ENCODE assay signal across 10 cellular contexts in the genomic region with DNA sequence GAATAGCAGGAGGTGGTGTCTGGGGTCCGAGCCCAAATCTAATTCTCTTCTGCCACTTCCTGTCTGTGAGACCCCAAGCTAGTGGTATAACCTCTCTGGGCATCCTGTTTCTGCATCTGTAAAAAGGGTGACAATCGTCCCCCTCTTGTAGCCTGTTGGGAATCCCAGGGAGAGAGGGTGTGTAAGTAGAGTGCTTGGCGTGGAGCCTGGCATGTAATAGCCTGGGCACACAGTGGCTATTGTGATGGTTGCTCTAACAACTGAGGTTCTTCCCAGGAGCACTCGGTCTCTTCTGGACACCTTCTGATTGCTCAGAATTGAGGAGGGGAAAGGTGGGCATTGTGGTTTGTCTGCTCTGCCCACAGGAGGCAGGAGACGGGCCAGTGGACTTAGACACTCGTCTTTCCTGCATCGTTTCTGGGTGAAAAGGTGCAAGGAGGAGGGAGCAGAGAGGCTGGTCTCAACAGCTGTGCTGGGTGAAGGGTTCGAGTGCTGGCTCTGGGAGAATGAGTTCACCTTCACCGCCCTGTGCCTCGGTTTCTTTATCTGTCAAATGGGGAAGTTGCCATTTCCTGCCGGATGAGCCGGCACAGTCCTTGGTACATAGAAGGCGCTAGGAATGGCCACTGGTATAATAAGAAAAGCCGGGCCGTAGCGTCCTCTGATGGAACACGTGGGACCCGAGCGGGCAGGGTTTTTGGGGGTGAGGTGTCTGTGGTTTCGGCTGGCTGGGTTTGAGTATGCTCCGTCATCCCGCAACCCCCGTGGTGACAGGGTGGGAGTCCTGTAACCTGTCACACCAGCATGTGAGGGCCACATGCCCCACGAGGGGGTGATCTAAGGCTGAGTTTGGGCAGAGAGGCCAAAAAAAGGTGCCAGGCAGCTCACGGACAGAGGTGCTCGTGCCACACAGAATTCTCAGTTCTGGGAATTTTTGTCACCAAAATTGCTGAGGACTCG. TPM values are rescaled to one million over a fixed set of nuclear protein-coding genes. Genes with fewer than 3 reads are reported as not detected.
DNase-seq lines count a peak whose midpoint lies in the region; ATAC-seq and TF ChIP-seq lines count a peak whose summit lies in the region.
"Had no signal": no experiment of that assay in that cellular context is flagged by ENCODE, and none has a peak within 500 bp of the region (broad histone marks: within the 10 kb centered on the region; RNA-seq: fewer than 3 reads in every experiment).

No MANE protein-coding gene starts in this region.

- no peak overlapping the region for H3K27ac Mint-ChIP-seq in activated T-helper 1 cell treated with anti-CD3 and anti-CD28 coated beads, Interleukin-12 subunit alpha, Interleukin-12 subunit beta, Interleukin-2, Interleukin-4 antibody, amounts not matched to agents 30 ng/mL and 10 ng/mL and 1 ng/mL, durations not matched to agents 14 hours and 24 hours and 36 hours

- H3K9me3 ChIP-seq in heart left ventricle, result no peaks in the 10 kb centered on the region
- H3K9me3 ChIP-seq in OCI-LY7 (ENCODE audit: low read length), result no peaks in the 10 kb centered on the region
- no peaks in the 10 kb centered on the region for H3K9me3 ChIP-seq in thyroid gland

- TF ChIP-seq CTCF in heart left ventricle (IDR thresholded peaks at IDR 0.05), result no peak
- TF ChIP-seq CTCF in OCI-LY7 (conservative IDR thresholded peaks at IDR 0.05; ENCODE audit: low read length), result peak; percentile 49
- TF ChIP-seq CTCF in thyroid gland (IDR thresholded peaks at IDR 0.05), result no peak

- H3K9me2 ChIP-seq in OCI-LY7 (ENCODE audit: insufficient read depth, low read length), result no peaks in the 10 kb centered on the region

- no peaks in the 10 kb centered on the region for H3K4me1 Mint-ChIP-seq in activated T-helper 1 cell treated with anti-CD3 and anti-CD28 coated beads, Interleukin-12 subunit alpha, Interleukin-12 subunit beta, Interleukin-2, Interleukin-4 antibody, amounts not matched to agents 30 ng/mL and 10 ng/mL and 1 ng/mL, durations not matched to agents 14 hours and 24 hours and 36 hours (ENCODE audit: low read depth)

- no peak overlapping the region for H3K4me3 Mint-ChIP-seq in activated T-helper 1 cell treated with anti-CD3 and anti-CD28 coated beads, Interleukin-12 subunit alpha, Interleukin-12 subunit beta, Interleukin-2, Interleukin-4 antibody, amounts not matched to agents 30 ng/mL and 10 ng/mL and 1 ng/mL, durations not matched to agents 14 hours and 24 hours and 36 hours

- WGBS in heart left ventricle, 4 donors, result 83 to 86% (median 83%) methylated on average over 25 to 27 of the region's 27 CpGs
- WGBS in thyroid gland, 2 donors, result 79 to 80% methylated on average over 25 to 27 of the region's 27 CpGs

- no peaks in the 10 kb centered on the region for H3K27me3 Mint-ChIP-seq in activated T-helper 1 cell treated with anti-CD3 and anti-CD28 coated beads, Interleukin-12 subunit alpha, Interleukin-12 subunit beta, Interleukin-2, Interleukin-4 antibody, amounts not matched to agents 30 ng/mL and 10 ng/mL and 1 ng/mL, durations not matched to agents 14 hours and 24 hours and 36 hours (ENCODE audit: insufficient read depth)

- H3K27me3 ChIP-seq in heart left ventricle, result no peaks in the 10 kb centered on the region
- H3K27me3 ChIP-seq in thyroid gland, result no peaks in the 10 kb centered on the region

- H3K27ac ChIP-seq in heart left ventricle (peak overlapping the region in 9 of 12 donors; percentile 58 to 84 (median 76)), OCI-LY7 (ENCODE audit: low read depth, low read length, poor library complexity, severe bottlenecking) (peak overlapping the region; percentile 94), thyroid gland (no peak overlapping the region)

- H2AFZ ChIP-seq in OCI-LY7 (ENCODE audit: low read length), result no peak overlapping the region

- DNase-seq in heart left ventricle (no peak), left ventricle myocardium superior (no peak), OCI-LY7 (ENCODE audit: low spot score) (peak; percentile 65), inferior parietal cortex (ENCODE audit: extremely low spot score) (peak; percentile 27), thyroid gland (peak; percentile 55 to 65)
- DNase-seq in activated T-helper 1 cell treated with anti-CD3 and anti-CD28 coated beads, Interleukin-12 subunit alpha, Interleukin-12 subunit beta, Interleukin-2, Interleukin-4 antibody, amounts not matched to agents 30 ng/mL and 10 ng/mL and 1 ng/mL, durations not matched to agents 14 hours and 24 hours and 36 hours (ENCODE audit: low spot score), result no peak
- DNase-seq: CD4-positive, alpha-beta memory T cell; NCI-H1417 had no signal

- H3K9me3 Mint-ChIP-seq in activated T-helper 1 cell treated with anti-CD3 and anti-CD28 coated beads, Interleukin-12 subunit alpha, Interleukin-12 subunit beta, Interleukin-2, Interleukin-4 antibody, amounts not matched to agents 30 ng/mL and 10 ng/mL and 1 ng/mL, durations not matched to agents 14 hours and 24 hours and 36 hours, result no peaks in the 10 kb centered on the region
- H3K9me3 Mint-ChIP-seq: CD4-positive, alpha-beta memory T cell had no signal

- CTCF ChIA-PET in OCI-LY7 (lab: Charles Lee; ENCODE audit: unreplicated experiment), result interaction anchor here (1.0 to 1.4 kb wide), 3 partner anchors 10 to 24 kb away, joined by 3 to 8 read pairs (median 3); no protein-coding TSS in a partner anchor

- POLR2A ChIA-PET in OCI-LY7 (lab: Charles Lee), result interaction anchor here (0.6 to 7.6 kb wide), 7 partner anchors 11 to 110 kb away, joined by 3 to 332 read pairs (median 11); a partner anchor contains a TSS

- H4K20me1 ChIP-seq in OCI-LY7 (ENCODE audit: insufficient read depth, low read length), result no peaks in the 10 kb centered on the region

- BruUV-seq in OCI-LY7 (replicated peaks; lab: Mats Ljungman, UMichigan), result no TSS peak

- peaks cover 100% of the 10 kb centered on the region for H3K79me2 ChIP-seq in OCI-LY7 (ENCODE audit: insufficient read depth, low read depth, low read length)

- no peak for TF ChIP-seq POLR2A in heart left ventricle (IDR thresholded peaks at IDR 0.05)
- TF ChIP-seq POLR2A in thyroid gland (IDR thresholded peaks at IDR 0.05), result no peak

- intact Hi-C loops in heart left ventricle (cut with DNase I) (loop anchor here in 3 of 10 donors (5.0 to 10.0 kb wide), 3 partner anchors 72 to 112 kb away; a partner anchor contains a TSS), left ventricle myocardium superior (cut with micrococcal nuclease) (no loop called here), OCI-LY7 (cut with micrococcal nuclease; ENCODE audit: unreplicated experiment) (loop anchor here (1.0 kb wide), 1 partner anchor 49 kb away; no protein-coding TSS in a partner anchor), thyroid gland (cut with DNase I) (loop anchor here (10.0 kb wide), 1 partner anchor 94 kb away; no protein-coding TSS in a partner anchor)
- intact Hi-C loops in activated T-helper 1 cell treated with anti-CD3 and anti-CD28 coated beads, Interleukin-12 subunit alpha, Interleukin-12 subunit beta, Interleukin-2, Interleukin-4 antibody, amounts not matched to agents 30 ng/mL and 10 ng/mL and 1 ng/mL, durations not matched to agents 14 hours and 24 hours and 36 hours (cut with micrococcal nuclease), result no loop called here

- ATAC-seq in heart left ventricle, result peak in 2 of 4 donors; percentile 7 to 35
- ATAC-seq in left ventricle myocardium superior, result no peak
- ATAC-seq in HG03135 (IDR thresholded peaks at IDR 0.05; ENCODE audit: unreplicated experiment), result no peak
- no peak for ATAC-seq in GM21423 (IDR thresholded peaks at IDR 0.05; ENCODE audit: unreplicated experiment)

- no peaks in the 10 kb centered on the region for H3K36me3 Mint-ChIP-seq in activated T-helper 1 cell treated with anti-CD3 and anti-CD28 coated beads, Interleukin-12 subunit alpha, Interleukin-12 subunit beta, Interleukin-2, Interleukin-4 antibody, amounts not matched to agents 30 ng/mL and 10 ng/mL and 1 ng/mL, durations not matched to agents 14 hours and 24 hours and 36 hours (ENCODE audit: low read depth)
- H3K36me3 Mint-ChIP-seq: CD4-positive, alpha-beta memory T cell had no signal

- H3K4me2 ChIP-seq in OCI-LY7 (ENCODE audit: low read length), result peak overlapping the region; percentile 86

- H3K4me1 ChIP-seq in heart left ventricle (peaks cover 0 to 37% (median 11%) of the 10 kb centered on the region in 12 donors), OCI-LY7 (ENCODE audit: insufficient read depth, low read length, poor library complexity, severe bottlenecking) (peaks cover 90% of the 10 kb centered on the region), thyroid gland (peaks cover 43 to 59% of the 10 kb centered on the region in 2 donors)

- no peak overlapping the region for H3K4me3 ChIP-seq in heart left ventricle
- peak overlapping the region; percentile 55 for H3K4me3 ChIP-seq in OCI-LY7 (ENCODE audit: low read depth, low read length, poor library complexity, severe bottlenecking)
- no peak overlapping the region for H3K4me3 ChIP-seq in thyroid gland (replicated peaks in 1 of 3)

- no peaks in the 10 kb centered on the region for H3K36me3 ChIP-seq in heart left ventricle
- H3K36me3 ChIP-seq in OCI-LY7 (ENCODE audit: insufficient read depth, low read length), result peaks cover 66% of the 10 kb centered on the region
- H3K36me3 ChIP-seq in thyroid gland, result no peaks in the 10 kb centered on the region

RNA-seq across cellular contexts. Expression of a gene that starts 7.2 kb away (rescaled TPM):
- total RNA-seq in heart left ventricle (10 to 100 TPM; 11.4 to 22.1 (median 14.3) TPM), left ventricle myocardium superior (17.5 TPM), OCI-LY7 (2022) (84.7 and 100 TPM in 2 replicates), thyroid gland (10 to 100 TPM; 18.3 to 27.2 (median 22.7) TPM)
- 10 to 100 TPM in 1 of 2 donors, 1 to 10 TPM in 1; 4.0 to 14.4 TPM for polyA plus RNA-seq in heart left ventricle
- 66.2 and 76.2 TPM in 2 replicates for total RNA-seq in OCI-LY7 (2014; rRNA removed; shearing (Covaris generic))
- total RNA-seq in activated T-helper 1 cell treated with anti-CD3 and anti-CD28 coated beads, Interleukin-12 subunit alpha, Interleukin-12 subunit beta, Interleukin-2, Interleukin-4 antibody, amounts not matched to agents 30 ng/mL and 10 ng/mL and 1 ng/mL, durations not matched to agents 14 hours and 24 hours and 36 hours, result 9.7 and 13.0 TPM in 2 replicates

RNA-seq across cellular contexts. Expression of a gene that starts 49.7 kb away (rescaled TPM):
- total RNA-seq in heart left ventricle, result 10 to 100 TPM; 14.3 to 39.6 (median 22.7) TPM
- polyA plus RNA-seq in heart left ventricle, result 10 to 100 TPM; 19.8 to 31.7 TPM
- total RNA-seq in left ventricle myocardium superior, result 30.2 TPM
- 18.6 and 27.5 TPM in 2 replicates for total RNA-seq in OCI-LY7 (2014; rRNA removed; shearing (Covaris generic))
- total RNA-seq in OCI-LY7 (2022), result 44.7 and 59.9 TPM in 2 replicates
- 10 to 100 TPM; 34.0 to 70.1 (median 46.2) TPM for total RNA-seq in thyroid gland
- 59.0 and 62.1 TPM in 2 replicates for total RNA-seq in activated T-helper 1 cell treated with anti-CD3 and anti-CD28 coated beads, Interleukin-12 subunit alpha, Interleukin-12 subunit beta, Interleukin-2, Interleukin-4 antibody, amounts not matched to agents 30 ng/mL and 10 ng/mL and 1 ng/mL, durations not matched to agents 14 hours and 24 hours and 36 hours

Comparison
In these comparisons a context has a peak if more than half of its experiments do, and no peak if none do; other contexts are left out.
1. DNase-seq: peak in OCI-LY7 (single experiment), inferior parietal cortex (single experiment) and thyroid gland (2 of 2); none in heart left ventricle (0 of 5), left ventricle myocardium superior (single experiment) and activated T-helper 1 cell treated with anti-CD3 and anti-CD28 coated beads, Interleukin-12 subunit alpha, Interleukin-12 subunit beta, Interleukin-2, Interleukin-4 antibody, amounts not matched to agents 30 ng/mL and 10 ng/mL and 1 ng/mL, durations not matched to agents 14 hours and 24 hours and 36 hours (single experiment).
2. H3K27ac ChIP-seq: peak in heart left ventricle (9 of 12) and OCI-LY7 (single experiment); none in thyroid gland (0 of 3).
3. intact Hi-C loops: an anchor here in OCI-LY7 (1.0 kb wide) and thyroid gland (10.0 kb wide); none called in left ventricle myocardium superior and activated T-helper 1 cell treated with anti-CD3 and anti-CD28 coated beads, Interleukin-12 subunit alpha, Interleukin-12 subunit beta, Interleukin-2, Interleukin-4 antibody, amounts not matched to agents 30 ng/mL and 10 ng/mL and 1 ng/mL, durations not matched to agents 14 hours and 24 hours and 36 hours.